In the genomic region with DNA sequence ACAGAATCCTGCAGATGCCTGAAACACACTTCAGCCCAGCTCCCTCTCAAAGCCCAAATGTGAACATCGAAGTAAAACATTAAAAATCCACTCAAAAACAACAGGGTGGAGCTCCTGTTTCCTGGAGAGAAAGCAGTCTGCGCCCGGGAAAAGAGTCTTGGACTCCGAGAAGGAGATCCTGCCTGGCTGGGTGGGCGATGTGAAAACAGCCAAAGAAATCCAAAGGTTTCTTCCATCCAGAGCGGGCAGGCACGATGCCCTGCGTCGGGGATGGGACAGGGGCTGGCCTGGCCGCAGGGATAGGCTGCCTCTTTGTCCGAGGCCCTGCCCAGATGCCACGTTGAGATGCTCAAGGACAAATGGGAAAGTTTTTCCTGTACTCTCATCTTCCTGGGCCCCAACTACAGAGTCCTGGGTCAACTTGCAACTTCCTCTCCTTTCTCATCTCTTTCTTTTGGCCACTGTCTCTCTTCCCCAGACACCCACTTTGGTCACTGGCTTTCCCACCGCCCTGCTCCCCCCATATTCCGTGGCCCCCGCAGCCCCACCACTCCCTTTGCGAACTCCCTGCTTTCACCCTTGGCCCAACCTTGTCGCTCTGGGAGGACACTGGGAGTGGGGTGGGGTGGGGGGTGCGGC, we compare ENCODE assay signal across 1 cellular context.
TF ChIP-seq lines count a peak whose summit lies in the region.

No MANE protein-coding gene starts in this region.

TF ChIP-seq in HepG2, 621 proteins besides CTCF, POLR2A, EP300 and RAD21 (continued from another document and continues in another):
- TF ChIP-seq, protein P1, sequence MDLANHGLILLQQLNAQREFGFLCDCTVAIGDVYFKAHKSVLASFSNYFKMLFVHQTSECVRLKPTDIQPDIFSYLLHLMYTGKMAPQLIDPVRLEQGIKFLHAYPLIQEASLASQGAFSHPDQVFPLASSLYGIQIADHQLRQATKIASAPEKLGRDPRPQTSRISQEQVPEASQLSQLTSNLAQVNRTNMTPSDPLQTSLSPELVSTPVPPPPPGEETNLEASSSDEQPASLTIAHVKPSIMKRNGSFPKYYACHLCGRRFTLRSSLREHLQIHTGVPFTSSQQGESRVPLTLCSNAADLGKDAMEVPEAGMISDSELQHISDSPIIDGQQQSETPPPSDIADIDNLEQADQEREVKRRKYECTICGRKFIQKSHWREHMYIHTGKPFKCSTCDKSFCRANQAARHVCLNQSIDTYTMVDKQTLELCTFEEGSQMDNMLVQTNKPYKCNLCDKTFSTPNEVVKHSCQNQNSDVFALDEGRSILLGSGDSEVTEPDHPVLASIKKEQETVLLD (CRISPR knock-in tag; IDR thresholded peaks at IDR 0.05; ENCODE audit: low read depth) = no peak
- TF ChIP-seq ZNF660 (CRISPR knock-in tag; IDR thresholded peaks at IDR 0.05; ENCODE audit: borderline replicate concordance, low read depth) (no peak), NCOA1 (CRISPR knock-in tag; IDR thresholded peaks at IDR 0.05) (no peak), ZNF598 (CRISPR knock-in tag; IDR thresholded peaks at IDR 0.05; ENCODE audit: borderline replicate concordance) (no peak; the same call in 1 of the 2 replicates), CEBPG (CRISPR knock-in tag; IDR thresholded peaks at IDR 0.05) (no peak), ZNF703 (CRISPR knock-in tag; IDR thresholded peaks at IDR 0.05; ENCODE audit: borderline replicate concordance) (no peak), PHF5A (CRISPR knock-in tag; IDR thresholded peaks at IDR 0.05; ENCODE audit: low read depth, unreplicated experiment) (no peak), NFYC (CRISPR knock-in tag; IDR thresholded peaks at IDR 0.05) (peak; percentile 73), ZNF460 (CRISPR knock-in tag; IDR thresholded peaks at IDR 0.05; ENCODE audit: borderline replicate concordance) (no peak), HMG20A (CRISPR knock-in tag; IDR thresholded peaks at IDR 0.05; ENCODE audit: borderline replicate concordance) (no peak), MIXL1 (CRISPR knock-in tag; IDR thresholded peaks at IDR 0.05) (no peak), JDP2 (CRISPR knock-in tag; IDR thresholded peaks at IDR 0.05; ENCODE audit: borderline replicate concordance) (no peak), ZNF615 (CRISPR knock-in tag; IDR thresholded peaks at IDR 0.05; ENCODE audit: borderline replicate concordance) (no peak), ZNF326 (CRISPR knock-in tag; IDR thresholded peaks at IDR 0.05; ENCODE audit: borderline replicate concordance) (no peak), ZNF614 (CRISPR knock-in tag; IDR thresholded peaks at IDR 0.05; ENCODE audit: borderline replicate concordance) (peak; percentile 35; the same call in 1 of the 2 replicates), ELF1 (CRISPR knock-in tag; IDR thresholded peaks at IDR 0.05) (no peak), ZNF747 (CRISPR knock-in tag; IDR thresholded peaks at IDR 0.05; ENCODE audit: borderline replicate concordance) (no peak), NR2F2 (IDR thresholded peaks at IDR 0.05; ENCODE audit: borderline replicate concordance, low read depth) (no peak; the same call in 1 of the 2 replicates), HOXA9 (CRISPR knock-in tag; IDR thresholded peaks at IDR 0.05; ENCODE audit: borderline replicate concordance) (no peak), ISL2 (CRISPR knock-in tag; IDR thresholded peaks at IDR 0.05) (peak; percentile 67; the same call in 1 of the 2 replicates), POGZ (CRISPR knock-in tag; IDR thresholded peaks at IDR 0.05) (no peak), ZFP36L2 (CRISPR knock-in tag; IDR thresholded peaks at IDR 0.05) (no peak), ZNF781 (CRISPR knock-in tag; IDR thresholded peaks at IDR 0.05; ENCODE audit: borderline replicate concordance, not compliant biosample characterization) (no peak), YEATS2 (CRISPR knock-in tag; IDR thresholded peaks at IDR 0.05; ENCODE audit: borderline replicate concordance) (no peak), ZNF264 (CRISPR knock-in tag; IDR thresholded peaks at IDR 0.05) (peak; percentile 39; the same call in 1 of the 2 replicates)
- TF ChIP-seq, protein P2, sequence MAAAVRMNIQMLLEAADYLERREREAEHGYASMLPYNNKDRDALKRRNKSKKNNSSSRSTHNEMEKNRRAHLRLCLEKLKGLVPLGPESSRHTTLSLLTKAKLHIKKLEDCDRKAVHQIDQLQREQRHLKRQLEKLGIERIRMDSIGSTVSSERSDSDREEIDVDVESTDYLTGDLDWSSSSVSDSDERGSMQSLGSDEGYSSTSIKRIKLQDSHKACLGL (CRISPR knock-in tag; IDR thresholded peaks at IDR 0.05) = peak; percentile 35
- TF ChIP-seq, protein P3, sequence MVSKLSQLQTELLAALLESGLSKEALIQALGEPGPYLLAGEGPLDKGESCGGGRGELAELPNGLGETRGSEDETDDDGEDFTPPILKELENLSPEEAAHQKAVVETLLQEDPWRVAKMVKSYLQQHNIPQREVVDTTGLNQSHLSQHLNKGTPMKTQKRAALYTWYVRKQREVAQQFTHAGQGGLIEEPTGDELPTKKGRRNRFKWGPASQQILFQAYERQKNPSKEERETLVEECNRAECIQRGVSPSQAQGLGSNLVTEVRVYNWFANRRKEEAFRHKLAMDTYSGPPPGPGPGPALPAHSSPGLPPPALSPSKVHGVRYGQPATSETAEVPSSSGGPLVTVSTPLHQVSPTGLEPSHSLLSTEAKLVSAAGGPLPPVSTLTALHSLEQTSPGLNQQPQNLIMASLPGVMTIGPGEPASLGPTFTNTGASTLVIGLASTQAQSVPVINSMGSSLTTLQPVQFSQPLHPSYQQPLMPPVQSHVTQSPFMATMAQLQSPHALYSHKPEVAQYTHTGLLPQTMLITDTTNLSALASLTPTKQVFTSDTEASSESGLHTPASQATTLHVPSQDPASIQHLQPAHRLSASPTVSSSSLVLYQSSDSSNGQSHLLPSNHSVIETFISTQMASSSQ (IDR thresholded peaks at IDR 0.05; ENCODE audit: low read depth) = no peak
- TF ChIP-seq, protein P3 (CRISPR knock-in tag; IDR thresholded peaks at IDR 0.05; ENCODE audit: borderline replicate concordance) = no peak
- TF ChIP-seq, protein P4, sequence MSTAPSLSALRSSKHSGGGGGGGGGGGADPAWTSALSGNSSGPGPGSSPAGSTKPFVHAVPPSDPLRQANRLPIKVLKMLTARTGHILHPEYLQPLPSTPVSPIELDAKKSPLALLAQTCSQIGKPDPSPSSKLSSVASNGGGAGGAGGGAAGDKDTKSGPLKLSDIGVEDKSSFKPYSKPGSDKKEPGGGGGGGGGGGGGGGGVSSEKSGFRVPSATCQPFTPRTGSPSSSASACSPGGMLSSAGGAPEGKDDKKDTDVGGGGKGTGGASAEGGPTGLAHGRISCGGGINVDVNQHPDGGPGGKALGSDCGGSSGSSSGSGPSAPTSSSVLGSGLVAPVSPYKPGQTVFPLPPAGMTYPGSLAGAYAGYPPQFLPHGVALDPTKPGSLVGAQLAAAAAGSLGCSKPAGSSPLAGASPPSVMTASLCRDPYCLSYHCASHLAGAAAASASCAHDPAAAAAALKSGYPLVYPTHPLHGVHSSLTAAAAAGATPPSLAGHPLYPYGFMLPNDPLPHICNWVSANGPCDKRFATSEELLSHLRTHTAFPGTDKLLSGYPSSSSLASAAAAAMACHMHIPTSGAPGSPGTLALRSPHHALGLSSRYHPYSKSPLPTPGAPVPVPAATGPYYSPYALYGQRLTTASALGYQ (CRISPR knock-in tag; IDR thresholded peaks at IDR 0.05) = no peak
- TF ChIP-seq, protein P5, sequence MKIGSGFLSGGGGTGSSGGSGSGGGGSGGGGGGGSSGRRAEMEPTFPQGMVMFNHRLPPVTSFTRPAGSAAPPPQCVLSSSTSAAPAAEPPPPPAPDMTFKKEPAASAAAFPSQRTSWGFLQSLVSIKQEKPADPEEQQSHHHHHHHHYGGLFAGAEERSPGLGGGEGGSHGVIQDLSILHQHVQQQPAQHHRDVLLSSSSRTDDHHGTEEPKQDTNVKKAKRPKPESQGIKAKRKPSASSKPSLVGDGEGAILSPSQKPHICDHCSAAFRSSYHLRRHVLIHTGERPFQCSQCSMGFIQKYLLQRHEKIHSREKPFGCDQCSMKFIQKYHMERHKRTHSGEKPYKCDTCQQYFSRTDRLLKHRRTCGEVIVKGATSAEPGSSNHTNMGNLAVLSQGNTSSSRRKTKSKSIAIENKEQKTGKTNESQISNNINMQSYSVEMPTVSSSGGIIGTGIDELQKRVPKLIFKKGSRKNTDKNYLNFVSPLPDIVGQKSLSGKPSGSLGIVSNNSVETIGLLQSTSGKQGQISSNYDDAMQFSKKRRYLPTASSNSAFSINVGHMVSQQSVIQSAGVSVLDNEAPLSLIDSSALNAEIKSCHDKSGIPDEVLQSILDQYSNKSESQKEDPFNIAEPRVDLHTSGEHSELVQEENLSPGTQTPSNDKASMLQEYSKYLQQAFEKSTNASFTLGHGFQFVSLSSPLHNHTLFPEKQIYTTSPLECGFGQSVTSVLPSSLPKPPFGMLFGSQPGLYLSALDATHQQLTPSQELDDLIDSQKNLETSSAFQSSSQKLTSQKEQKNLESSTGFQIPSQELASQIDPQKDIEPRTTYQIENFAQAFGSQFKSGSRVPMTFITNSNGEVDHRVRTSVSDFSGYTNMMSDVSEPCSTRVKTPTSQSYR (CRISPR knock-in tag; IDR thresholded peaks at IDR 0.05; ENCODE audit: borderline replicate concordance) = no peak
- TF ChIP-seq, protein P6, sequence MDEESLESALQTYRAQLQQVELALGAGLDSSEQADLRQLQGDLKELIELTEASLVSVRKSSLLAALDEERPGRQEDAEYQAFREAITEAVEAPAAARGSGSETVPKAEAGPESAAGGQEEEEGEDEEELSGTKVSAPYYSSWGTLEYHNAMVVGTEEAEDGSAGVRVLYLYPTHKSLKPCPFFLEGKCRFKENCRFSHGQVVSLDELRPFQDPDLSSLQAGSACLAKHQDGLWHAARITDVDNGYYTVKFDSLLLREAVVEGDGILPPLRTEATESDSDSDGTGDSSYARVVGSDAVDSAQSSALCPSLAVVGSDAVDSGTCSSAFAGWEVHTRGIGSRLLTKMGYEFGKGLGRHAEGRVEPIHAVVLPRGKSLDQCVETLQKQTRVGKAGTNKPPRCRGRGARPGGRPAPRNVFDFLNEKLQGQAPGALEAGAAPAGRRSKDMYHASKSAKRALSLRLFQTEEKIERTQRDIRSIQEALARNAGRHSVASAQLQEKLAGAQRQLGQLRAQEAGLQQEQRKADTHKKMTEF (CRISPR knock-in tag; IDR thresholded peaks at IDR 0.05) = no peak
- TF ChIP-seq, protein P7, sequence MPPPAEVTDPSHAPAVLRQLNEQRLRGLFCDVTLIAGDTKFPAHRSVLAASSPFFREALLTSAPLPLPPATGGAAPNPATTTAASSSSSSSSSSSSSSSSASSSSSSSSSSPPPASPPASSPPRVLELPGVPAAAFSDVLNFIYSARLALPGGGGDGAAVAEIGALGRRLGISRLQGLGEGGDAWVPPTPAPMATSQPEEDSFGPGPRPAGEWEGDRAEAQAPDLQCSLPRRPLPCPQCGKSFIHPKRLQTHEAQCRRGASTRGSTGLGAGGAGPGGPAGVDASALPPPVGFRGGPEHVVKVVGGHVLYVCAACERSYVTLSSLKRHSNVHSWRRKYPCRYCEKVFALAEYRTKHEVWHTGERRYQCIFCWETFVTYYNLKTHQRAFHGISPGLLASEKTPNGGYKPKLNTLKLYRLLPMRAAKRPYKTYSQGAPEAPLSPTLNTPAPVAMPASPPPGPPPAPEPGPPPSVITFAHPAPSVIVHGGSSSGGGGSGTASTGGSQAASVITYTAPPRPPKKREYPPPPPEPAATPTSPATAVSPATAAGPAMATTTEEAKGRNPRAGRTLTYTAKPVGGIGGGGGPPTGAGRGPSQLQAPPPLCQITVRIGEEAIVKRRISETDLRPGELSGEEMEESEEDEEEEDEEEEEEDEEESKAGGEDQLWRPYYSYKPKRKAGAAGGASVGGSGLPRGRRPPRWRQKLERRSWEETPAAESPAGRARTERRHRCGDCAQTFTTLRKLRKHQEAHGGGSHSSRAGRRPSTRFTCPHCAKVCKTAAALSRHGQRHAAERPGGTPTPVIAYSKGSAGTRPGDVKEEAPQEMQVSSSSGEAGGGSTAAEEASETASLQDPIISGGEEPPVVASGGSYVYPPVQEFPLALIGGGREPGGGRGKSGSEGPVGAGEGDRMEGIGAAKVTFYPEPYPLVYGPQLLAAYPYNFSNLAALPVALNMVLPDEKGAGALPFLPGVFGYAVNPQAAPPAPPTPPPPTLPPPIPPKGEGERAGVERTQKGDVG (CRISPR knock-in tag; IDR thresholded peaks at IDR 0.05; ENCODE audit: borderline replicate concordance) = no peak
- TF ChIP-seq, protein P8, sequence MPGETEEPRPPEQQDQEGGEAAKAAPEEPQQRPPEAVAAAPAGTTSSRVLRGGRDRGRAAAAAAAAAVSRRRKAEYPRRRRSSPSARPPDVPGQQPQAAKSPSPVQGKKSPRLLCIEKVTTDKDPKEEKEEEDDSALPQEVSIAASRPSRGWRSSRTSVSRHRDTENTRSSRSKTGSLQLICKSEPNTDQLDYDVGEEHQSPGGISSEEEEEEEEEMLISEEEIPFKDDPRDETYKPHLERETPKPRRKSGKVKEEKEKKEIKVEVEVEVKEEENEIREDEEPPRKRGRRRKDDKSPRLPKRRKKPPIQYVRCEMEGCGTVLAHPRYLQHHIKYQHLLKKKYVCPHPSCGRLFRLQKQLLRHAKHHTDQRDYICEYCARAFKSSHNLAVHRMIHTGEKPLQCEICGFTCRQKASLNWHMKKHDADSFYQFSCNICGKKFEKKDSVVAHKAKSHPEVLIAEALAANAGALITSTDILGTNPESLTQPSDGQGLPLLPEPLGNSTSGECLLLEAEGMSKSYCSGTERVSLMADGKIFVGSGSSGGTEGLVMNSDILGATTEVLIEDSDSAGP (CRISPR knock-in tag; IDR thresholded peaks at IDR 0.05; ENCODE audit: borderline replicate concordance) = 0 out of 2 replicates have a peak, but pooled peaks have one; percentile 10
- TF ChIP-seq, protein P9, sequence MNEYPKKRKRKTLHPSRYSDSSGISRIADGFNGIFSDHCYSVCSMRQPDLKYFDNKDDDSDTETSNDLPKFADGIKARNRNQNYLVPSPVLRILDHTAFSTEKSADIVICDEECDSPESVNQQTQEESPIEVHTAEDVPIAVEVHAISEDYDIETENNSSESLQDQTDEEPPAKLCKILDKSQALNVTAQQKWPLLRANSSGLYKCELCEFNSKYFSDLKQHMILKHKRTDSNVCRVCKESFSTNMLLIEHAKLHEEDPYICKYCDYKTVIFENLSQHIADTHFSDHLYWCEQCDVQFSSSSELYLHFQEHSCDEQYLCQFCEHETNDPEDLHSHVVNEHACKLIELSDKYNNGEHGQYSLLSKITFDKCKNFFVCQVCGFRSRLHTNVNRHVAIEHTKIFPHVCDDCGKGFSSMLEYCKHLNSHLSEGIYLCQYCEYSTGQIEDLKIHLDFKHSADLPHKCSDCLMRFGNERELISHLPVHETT (CRISPR knock-in tag; conservative IDR thresholded peaks at IDR 0.05) = 0 out of 2 replicates have a peak, but pooled peaks have one; percentile 11
